23 cellular contexts compared by ENCODE assay signal in genomic region chr9:85433046-85433445, GRCh38.
"Had no signal": no experiment of that assay in that cellular context is flagged by ENCODE, and none has a peak within 500 bp of the region (broad histone marks: within the 10 kb centered on the region; RNA-seq: fewer than 3 reads in every experiment).

No MANE protein-coding gene starts in this region.

- H3K9ac ChIP-seq: parathyroid adenoma had no signal

- H3K36me3 ChIP-seq: left lung, lower lobe of right lung, right lobe of liver, tibial nerve, uterus had no signal

- H2AFZ ChIP-seq: parathyroid adenoma had no signal

- H3K27me3 ChIP-seq: left lung, right lobe of liver, tibial nerve, uterus had no signal

- H3K4me1 ChIP-seq: parathyroid adenoma, psoas muscle, right lobe of liver, uterus had no signal

- ATAC-seq: naive thymus-derived CD8-positive, alpha-beta T cell; psoas muscle; stimulated activated memory B cell treated with anti-CD40 and anti-IgM and Interleukin-4, amounts not matched to agents 10 μg/mL and 1 μg/mL and 100 μg/mL, for 72 hours; stimulated activated naive CD8-positive, alpha-beta T cell treated with anti-CD3 and anti-CD28 coated beads, Interleukin-15, amount 100 ng/mL, for 72 hours had no signal

- H3K79me2 ChIP-seq: parathyroid adenoma had no signal

- DNase-seq: immature natural killer cell; kidney; left colon; lower lobe of right lung; mammary epithelial cell; mesenchymal stem cell; naive thymus-derived CD8-positive, alpha-beta T cell; occipital lobe; psoas muscle; right lobe of liver; stimulated activated CD4-positive, alpha-beta T cell treated with anti-CD3 and anti-CD28 coated beads, Interleukin-1b, Interleukin-23, amount 100 ng/mL, for 48 hours; stimulated activated CD4-positive, alpha-beta T cell treated with anti-CD3 and anti-CD28 coated beads, Interleukin-2, amount 100 ng/mL, for 48 hours; stimulated activated CD4-positive, alpha-beta T cell treated with anti-CD3 and anti-CD28 coated beads, Interleukin-4, amount 100 ng/mL, for 4 hours; stimulated activated CD8-positive, alpha-beta memory T cell treated with anti-CD3 and anti-CD28 coated beads, Interleukin-4, amount 100 ng/mL, for 48 hours; stimulated activated naive CD4-positive, alpha-beta T cell treated with Interleukin-2 at 50 U/mL for 16 hours; stimulated activated naive CD8-positive, alpha-beta T cell treated with anti-CD3 and anti-CD28 coated beads, Interleukin-15, amount 100 ng/mL, for 72 hours; substantia nigra; uterus had no signal

- H3K4me2 ChIP-seq: smooth muscle cell had no signal

- H3K4me3 ChIP-seq: left lung, lower lobe of right lung, psoas muscle, right lobe of liver, smooth muscle cell, tibial nerve, uterus had no signal

- H3K9me3 ChIP-seq: lower lobe of right lung, right lobe of liver, uterus had no signal

- H3K27ac ChIP-seq: lower lobe of right lung, parathyroid adenoma, psoas muscle, right lobe of liver, tibial nerve, uterus had no signal
